Comparison of ENCODE assay signal across 1 cellular context in genomic region chr3:50289130-50289529, GRCh38.
TF ChIP-seq lines count a peak whose summit lies in the region.

No MANE protein-coding gene starts in this region.

TF ChIP-seq in SK-N-SH, 30 proteins besides CTCF, POLR2A, EP300 and RAD21:
- no peak for TF ChIP-seq EZH2phosphoT487 (IDR thresholded peaks at IDR 0.05; ENCODE audit: borderline replicate concordance, low read depth)
- TF ChIP-seq CHD2 (IDR thresholded peaks at IDR 0.05; ENCODE audit: low read length, partially characterized antibody) = no peak
- TF ChIP-seq RFX5 (IDR thresholded peaks at IDR 0.05; ENCODE audit: low read length) = no peak
- TF ChIP-seq JUND (IDR thresholded peaks at IDR 0.05) = no peak
- no peak for TF ChIP-seq NRF1 (IDR thresholded peaks at IDR 0.05; ENCODE audit: low read depth, low read length)
- no peak for TF ChIP-seq GABPA (IDR thresholded peaks at IDR 0.05; ENCODE audit: low read depth)
- TF ChIP-seq TCF12 (IDR thresholded peaks at IDR 0.05) = no peak
- no peak for TF ChIP-seq POLR2AphosphoS5 (IDR thresholded peaks at IDR 0.05; ENCODE audit: low read depth, low read length)
- no peak for TF ChIP-seq FOXM1 (IDR thresholded peaks at IDR 0.05; ENCODE audit: low read depth)
- no peak for TF ChIP-seq USF1 (IDR thresholded peaks at IDR 0.05; ENCODE audit: borderline replicate concordance, low read depth)
- TF ChIP-seq FOXJ3 (CRISPR knock-in tag; IDR thresholded peaks at IDR 0.05) = no peak
- TF ChIP-seq, protein P1, sequence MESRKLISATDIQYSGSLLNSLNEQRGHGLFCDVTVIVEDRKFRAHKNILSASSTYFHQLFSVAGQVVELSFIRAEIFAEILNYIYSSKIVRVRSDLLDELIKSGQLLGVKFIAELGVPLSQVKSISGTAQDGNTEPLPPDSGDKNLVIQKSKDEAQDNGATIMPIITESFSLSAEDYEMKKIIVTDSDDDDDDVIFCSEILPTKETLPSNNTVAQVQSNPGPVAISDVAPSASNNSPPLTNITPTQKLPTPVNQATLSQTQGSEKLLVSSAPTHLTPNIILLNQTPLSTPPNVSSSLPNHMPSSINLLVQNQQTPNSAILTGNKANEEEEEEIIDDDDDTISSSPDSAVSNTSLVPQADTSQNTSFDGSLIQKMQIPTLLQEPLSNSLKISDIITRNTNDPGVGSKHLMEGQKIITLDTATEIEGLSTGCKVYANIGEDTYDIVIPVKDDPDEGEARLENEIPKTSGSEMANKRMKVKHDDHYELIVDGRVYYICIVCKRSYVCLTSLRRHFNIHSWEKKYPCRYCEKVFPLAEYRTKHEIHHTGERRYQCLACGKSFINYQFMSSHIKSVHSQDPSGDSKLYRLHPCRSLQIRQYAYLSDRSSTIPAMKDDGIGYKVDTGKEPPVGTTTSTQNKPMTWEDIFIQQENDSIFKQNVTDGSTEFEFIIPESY (IDR thresholded peaks at IDR 0.05; ENCODE audit: borderline replicate concordance, low read depth) = no peak
